ENCODE assay signal across 14 cellular contexts in the genomic region with DNA sequence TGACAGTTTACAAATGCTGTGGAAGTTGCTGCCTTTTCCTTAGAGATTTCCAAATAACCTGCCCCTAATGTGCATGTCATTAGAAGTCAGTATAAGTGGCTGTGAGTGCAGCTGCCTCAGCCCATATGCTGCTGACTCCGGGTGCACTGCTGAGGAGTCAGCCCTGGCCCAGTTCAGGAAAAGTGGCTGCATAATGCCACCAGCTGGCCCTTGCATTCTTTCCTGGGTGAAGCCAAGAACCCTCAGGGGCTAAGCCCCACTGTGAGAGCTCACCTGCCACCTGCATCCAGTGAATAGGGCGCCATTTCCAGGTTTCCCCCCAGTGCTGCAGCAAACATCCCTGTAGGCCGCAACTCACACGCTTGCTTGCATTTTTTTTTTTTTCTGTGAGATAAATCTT.
A peak's percentile ranks its signal among the peaks of the same experiment; 100 is the strongest.
DNase-seq lines count a peak whose midpoint lies in the region; ATAC-seq and TF ChIP-seq lines count a peak whose summit lies in the region.
"Had no signal": no experiment of that assay in that cellular context is flagged by ENCODE, and none has a peak within 500 bp of the region (broad histone marks: within the 10 kb centered on the region; RNA-seq: fewer than 3 reads in every experiment).

No MANE protein-coding gene starts in this region.

- H2AFZ ChIP-seq in neural progenitor cell (replicated peaks): no peak overlapping the region
- H2AFZ ChIP-seq in MM.1S (ENCODE audit: low read length): no peak overlapping the region

- ATAC-seq in naive thymus-derived CD4-positive, alpha-beta T cell: no peak
- ATAC-seq: CD8-positive, alpha-beta T cell; HCT116 had no signal

- H3K9me2 ChIP-seq in MM.1S (replicated peaks; ENCODE audit: insufficient read depth, low read length): no peaks in the 10 kb centered on the region

- POLR2A ChIA-PET in naive thymus-derived CD4-positive, alpha-beta T cell (lab: Charles Lee): no interaction called here

- H3K79me2 ChIP-seq in neural progenitor cell (ENCODE audit: low read depth) (no peaks in the 10 kb centered on the region), MM.1S (ENCODE audit: low read length) (no peaks in the 10 kb centered on the region)

- H3K27ac ChIP-seq in naive thymus-derived CD4-positive, alpha-beta T cell (ENCODE audit: low read depth, low read length): no peak overlapping the region
- H3K27ac ChIP-seq in neural progenitor cell (no peak overlapping the region), MM.1S (ENCODE audit: low read length) (no peak overlapping the region)
- H3K27ac ChIP-seq: C4-2B had no signal

- H3K9me3 ChIP-seq in naive thymus-derived CD4-positive, alpha-beta T cell (ENCODE audit: control insufficient read depth in 2 of 3, low read length in 3 of 3): no peaks in the 10 kb centered on the region
- H3K9me3 ChIP-seq in neural progenitor cell (ENCODE audit: low read depth) (no peaks in the 10 kb centered on the region), MM.1S (replicated peaks; ENCODE audit: insufficient read depth, low read length) (no peaks in the 10 kb centered on the region)
- H3K9me3 ChIP-seq: BE2C had no signal

- peaks cover 6% of the 10 kb centered on the region for H3K9me3 Mint-ChIP-seq in neural crest cell
- H3K9me3 Mint-ChIP-seq in naive thymus-derived CD4-positive, alpha-beta T cell: peaks cover 0 to 2% (median 0%) of the 10 kb centered on the region in 11 donors
- peaks cover 2% of the 10 kb centered on the region for H3K9me3 Mint-ChIP-seq in neural progenitor cell
- H3K9me3 Mint-ChIP-seq: CD8-positive, alpha-beta T cell had no signal

- H3K36me3 Mint-ChIP-seq in neural crest cell (ENCODE audit: low read depth): no peaks in the 10 kb centered on the region
- H3K36me3 Mint-ChIP-seq in naive thymus-derived CD4-positive, alpha-beta T cell: no peaks in the 10 kb centered on the region
- no peaks in the 10 kb centered on the region for H3K36me3 Mint-ChIP-seq in neural progenitor cell
- H3K36me3 Mint-ChIP-seq: CD8-positive, alpha-beta T cell had no signal

- intact Hi-C loops in naive thymus-derived CD4-positive, alpha-beta T cell (cut with micrococcal nuclease): no loop called here

- H3K27ac Mint-ChIP-seq in neural crest cell (ENCODE audit: unreplicated experiment): peak overlapping the region; percentile 27
- H3K27ac Mint-ChIP-seq in naive thymus-derived CD4-positive, alpha-beta T cell: no peak overlapping the region
- H3K27ac Mint-ChIP-seq in neural progenitor cell: no peak overlapping the region
- H3K27ac Mint-ChIP-seq: CD8-positive, alpha-beta T cell had no signal

- H3K36me3 ChIP-seq in naive thymus-derived CD4-positive, alpha-beta T cell (ENCODE audit: control insufficient read depth in 2 of 3, insufficient read depth in 3 of 3, low read length in 3 of 3): no peaks in the 10 kb centered on the region
- H3K36me3 ChIP-seq in neural progenitor cell: no peaks in the 10 kb centered on the region
- H3K36me3 ChIP-seq in MM.1S (replicated peaks; ENCODE audit: insufficient read depth, low read length): no peaks in the 10 kb centered on the region
- H3K36me3 ChIP-seq: BE2C had no signal

- no peak overlapping the region for H3K4me3 Mint-ChIP-seq in neural crest cell
- no peak overlapping the region for H3K4me3 Mint-ChIP-seq in naive thymus-derived CD4-positive, alpha-beta T cell
- no peak overlapping the region for H3K4me3 Mint-ChIP-seq in neural progenitor cell
- H3K4me3 Mint-ChIP-seq: CD8-positive, alpha-beta T cell had no signal

- H4K20me1 ChIP-seq in neural progenitor cell (ENCODE audit: low read depth) (no peaks in the 10 kb centered on the region), MM.1S (ENCODE audit: insufficient read depth, low read length) (no peaks in the 10 kb centered on the region)

- H3K4me3 ChIP-seq in naive thymus-derived CD4-positive, alpha-beta T cell (ENCODE audit: low read length): no peak overlapping the region
- no peak overlapping the region for H3K4me3 ChIP-seq in neural progenitor cell
- no peak overlapping the region for H3K4me3 ChIP-seq in MM.1S (ENCODE audit: low read length)

- H3K4me1 Mint-ChIP-seq in neural crest cell: peaks cover 8% of the 10 kb centered on the region
- H3K4me1 Mint-ChIP-seq in naive thymus-derived CD4-positive, alpha-beta T cell: no peaks in the 10 kb centered on the region
- H3K4me1 Mint-ChIP-seq in neural progenitor cell: peaks cover 16% of the 10 kb centered on the region

- CTCF ChIA-PET in naive thymus-derived CD4-positive, alpha-beta T cell (lab: Charles Lee): no interaction called here

- no peaks in the 10 kb centered on the region for H3F3A ChIP-seq in neural progenitor cell (ENCODE audit: low read depth)
- H3F3A ChIP-seq in MM.1S (ENCODE audit: insufficient read depth, low read length): no peaks in the 10 kb centered on the region

- H3K27me3 ChIP-seq in naive thymus-derived CD4-positive, alpha-beta T cell (ENCODE audit: control insufficient read depth in 2 of 2, insufficient read depth in 2 of 2, low read length in 2 of 2): no peaks in the 10 kb centered on the region
- H3K27me3 ChIP-seq in neural progenitor cell: no peaks in the 10 kb centered on the region
- H3K27me3 ChIP-seq in MM.1S (replicated peaks; ENCODE audit: insufficient read depth, low read length): no peaks in the 10 kb centered on the region
- H3K27me3 ChIP-seq: BE2C had no signal

- no peak overlapping the region for H3K4me2 ChIP-seq in neural progenitor cell
- H3K4me2 ChIP-seq in MM.1S (ENCODE audit: low read depth, low read length): no peak overlapping the region

- no peak overlapping the region for H3K9ac ChIP-seq in neural progenitor cell
- H3K9ac ChIP-seq in MM.1S (ENCODE audit: low read length): no peak overlapping the region

- peaks cover 2% of the 10 kb centered on the region for H3K27me3 Mint-ChIP-seq in neural crest cell (ENCODE audit: low read depth)
- H3K27me3 Mint-ChIP-seq in naive thymus-derived CD4-positive, alpha-beta T cell: peaks cover 5 to 20% (median 14%) of the 10 kb centered on the region in 5 donors
- H3K27me3 Mint-ChIP-seq in neural progenitor cell (ENCODE audit: insufficient read depth, low read depth): peaks cover 7% of the 10 kb centered on the region

- TF ChIP-seq CTCF in neural crest cell (conservative IDR thresholded peaks at IDR 0.05): no peak
- TF ChIP-seq CTCF in neural progenitor cell (IDR thresholded peaks at IDR 0.05): no peak
- TF ChIP-seq CTCF in MM.1S (IDR thresholded peaks at IDR 0.05; ENCODE audit: low read length): no peak

- H3K4me1 ChIP-seq in naive thymus-derived CD4-positive, alpha-beta T cell (ENCODE audit: control insufficient read depth in 2 of 2, insufficient read depth in 2 of 2, low read length in 2 of 2): no peaks in the 10 kb centered on the region
- H3K4me1 ChIP-seq in neural progenitor cell: no peaks in the 10 kb centered on the region
- H3K4me1 ChIP-seq in MM.1S (ENCODE audit: low read length): peaks cover 13% of the 10 kb centered on the region; the same call in 1 of the 2 replicates
- H3K4me1 ChIP-seq: BE2C had no signal

- DNase-seq in NCI-H2171 treated with DMSO at 0.1 percent for 48 hours (lab: John Stamatoyannopoulos, UW) (peak; percentile 23), NCI-H2171 (lab: John Stamatoyannopoulos, UW) (no peak), NCI-H345 (lab: John Stamatoyannopoulos, UW) (peak; percentile 58), NCI-H69 (lab: John Stamatoyannopoulos, UW) (peak; percentile 52), neural crest cell (ENCODE audit: low read depth, low spot score) (no peak), neural progenitor cell (ENCODE audit: low spot score) (no peak), MM.1S (no peak)
- DNase-seq in naive thymus-derived CD4-positive, alpha-beta T cell: no peak
- DNase-seq: BE2C; CD8-positive, alpha-beta T cell; COR-L47; DMS53 had no signal

Comparison
In these comparisons a context has a peak if more than half of its experiments do, and no peak if none do; other contexts are left out.
1. DNase-seq: peak in NCI-H2171 treated with DMSO at 0.1 percent for 48 hours (single experiment), NCI-H345 (single experiment) and NCI-H69 (single experiment); none in NCI-H2171 (single experiment), neural crest cell (single experiment), naive thymus-derived CD4-positive, alpha-beta T cell (0 of 9), neural progenitor cell (single experiment) and MM.1S (single experiment).